ENCODE assay signal across 25 cellular contexts in genomic region chr9:70511858-70512257, GRCh38.
"Had no signal": no experiment of that assay in that cellular context is flagged by ENCODE, and none has a peak within 500 bp of the region (broad histone marks: within the 10 kb centered on the region; RNA-seq: fewer than 3 reads in every experiment).

No MANE protein-coding gene starts in this region.

- H3K4me1 Mint-ChIP-seq: naive thymus-derived CD8-positive, alpha-beta T cell; nephron; neural crest cell; stimulated activated effector memory CD8-positive, alpha-beta T cell treated with anti-CD3 and anti-CD28 coated beads, Interleukin-12 subunit alpha, Interleukin-12 subunit beta, amount 100 ng/mL, for 72 hours had no signal

- H2AFZ ChIP-seq: hepatocyte had no signal

- H3K9me3 ChIP-seq: heart right ventricle, lower lobe of right lung, sigmoid colon, spleen, transverse colon, upper lobe of left lung had no signal

- H3K9me3 Mint-ChIP-seq: nephron; neural crest cell; stimulated activated effector memory CD8-positive, alpha-beta T cell treated with anti-CD3 and anti-CD28 coated beads, Interleukin-12 subunit alpha, Interleukin-12 subunit beta, amount 100 ng/mL, for 72 hours; stimulated activated naive CD8-positive, alpha-beta T cell treated with anti-CD3 and anti-CD28 coated beads, Interleukin-15, Interleukin-2, amounts not matched to agents 100 ng/mL and 50 ng/mL, for 24 hours had no signal

- FAIRE-seq: small intestine, urothelium cell line had no signal

- H3K27ac Mint-ChIP-seq: naive thymus-derived CD8-positive, alpha-beta T cell; nephron; progenitor cell of endocrine pancreas; stimulated activated effector memory CD8-positive, alpha-beta T cell treated with anti-CD3 and anti-CD28 coated beads, Interleukin-12 subunit alpha, Interleukin-12 subunit beta, amount 100 ng/mL, for 72 hours; stimulated activated naive CD8-positive, alpha-beta T cell treated with anti-CD3 and anti-CD28 coated beads, Interleukin-15, Interleukin-2, amounts not matched to agents 100 ng/mL and 50 ng/mL, for 24 hours had no signal

- H3K4me1 ChIP-seq: heart right ventricle, lower lobe of right lung, sigmoid colon, spleen, transverse colon, upper lobe of left lung had no signal

- H3K4me3 ChIP-seq: heart right ventricle, hepatocyte, lower lobe of right lung, sigmoid colon, spleen, transverse colon, upper lobe of left lung had no signal

- H3K4me3 Mint-ChIP-seq: naive thymus-derived CD8-positive, alpha-beta T cell; nephron; neural crest cell; stimulated activated effector memory CD8-positive, alpha-beta T cell treated with anti-CD3 and anti-CD28 coated beads, Interleukin-12 subunit alpha, Interleukin-12 subunit beta, amount 100 ng/mL, for 72 hours; stimulated activated naive CD8-positive, alpha-beta T cell treated with anti-CD3 and anti-CD28 coated beads, Interleukin-15, Interleukin-2, amounts not matched to agents 100 ng/mL and 50 ng/mL, for 24 hours had no signal

- H3K4me2 ChIP-seq: hepatocyte had no signal

- H3K36me3 ChIP-seq: heart right ventricle, lower lobe of right lung, sigmoid colon, spleen, transverse colon, upper lobe of left lung had no signal

- H3K36me3 Mint-ChIP-seq: naive thymus-derived CD8-positive, alpha-beta T cell; stimulated activated effector memory CD8-positive, alpha-beta T cell treated with anti-CD3 and anti-CD28 coated beads, Interleukin-12 subunit alpha, Interleukin-12 subunit beta, amount 100 ng/mL, for 72 hours had no signal

- ATAC-seq: heart right ventricle; left ventricle myocardium superior; lower lobe of right lung; naive thymus-derived CD8-positive, alpha-beta T cell; right cardiac atrium; stimulated activated effector memory CD8-positive, alpha-beta T cell treated with anti-CD3 and anti-CD28 coated beads, Interleukin-12 subunit alpha, Interleukin-12 subunit beta, amount 100 ng/mL, for 72 hours had no signal

- DNase-seq: heart right ventricle; islet precursor cell; left ventricle myocardium superior; lower lobe of right lung; mammary epithelial cell; mesenchymal stem cell; naive thymus-derived CD8-positive, alpha-beta T cell; nucleus accumbens; retina; sigmoid colon; small intestine; spleen; stimulated activated CD4-positive, alpha-beta T cell treated with anti-CD3 and anti-CD28 coated beads, Interleukin-4, amount 100 ng/mL, for 24 hours; stimulated activated naive CD4-positive, alpha-beta T cell; substantia nigra; transverse colon; upper lobe of left lung had no signal

- H3K79me2 ChIP-seq: hepatocyte had no signal

- H3K27ac ChIP-seq: heart right ventricle, hepatocyte, lower lobe of right lung, sigmoid colon, spleen, transverse colon, upper lobe of left lung had no signal

- H3K27me3 ChIP-seq: heart right ventricle, hepatocyte, sigmoid colon, spleen, transverse colon, upper lobe of left lung had no signal

- H3K27me3 Mint-ChIP-seq: naive thymus-derived CD8-positive, alpha-beta T cell; progenitor cell of endocrine pancreas; stimulated activated naive CD8-positive, alpha-beta T cell treated with anti-CD3 and anti-CD28 coated beads, Interleukin-15, Interleukin-2, amounts not matched to agents 100 ng/mL and 50 ng/mL, for 24 hours had no signal
